In the genomic region with DNA sequence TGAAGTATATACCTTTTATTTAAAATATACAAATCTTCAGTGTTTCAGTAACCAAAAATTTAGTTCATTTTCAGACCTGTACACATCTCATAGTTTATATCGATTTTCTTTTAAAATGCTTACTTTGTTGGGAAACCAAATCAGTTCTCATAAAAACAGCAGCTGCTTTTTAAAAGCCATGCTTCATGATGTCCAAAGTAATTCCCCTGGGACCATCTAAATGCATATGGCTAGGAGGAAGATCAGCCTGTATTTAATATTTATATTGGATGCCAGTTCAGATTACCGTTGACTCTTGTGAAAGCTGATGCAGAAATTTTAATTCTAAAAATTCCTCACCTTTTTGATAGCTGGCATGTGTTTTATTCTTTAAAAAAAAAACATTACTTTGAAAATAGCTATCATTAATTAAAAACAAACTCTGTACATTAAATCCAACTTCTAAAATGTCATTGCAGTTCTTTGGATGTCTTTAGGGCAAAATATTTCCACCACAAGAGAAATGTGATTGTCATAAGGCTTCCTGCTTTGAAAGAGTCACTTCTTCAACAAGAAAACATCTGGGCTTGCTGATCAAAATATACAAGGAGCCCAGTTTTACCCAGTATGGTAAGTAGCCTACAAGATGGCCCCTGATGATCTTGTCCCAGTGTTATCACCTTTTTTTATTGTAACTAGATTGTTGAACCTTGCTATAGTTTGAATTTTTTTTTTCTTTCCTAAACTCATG, we compare ENCODE assay signal across 33 cellular contexts.
"Had no signal": no experiment of that assay in that cellular context is flagged by ENCODE, and none has a peak within 500 bp of the region (broad histone marks: within the 10 kb centered on the region; RNA-seq: fewer than 3 reads in every experiment).

No MANE protein-coding gene starts in this region.

- H3K27me3 ChIP-seq: brain microvascular endothelial cell, gastrocnemius medialis, hepatocyte, neural progenitor cell, right atrium auricular region, stomach, thyroid gland, upper lobe of right lung had no signal

- H3K4me3 Mint-ChIP-seq: activated CD4-positive, alpha-beta memory T cell treated with anti-CD3 and anti-CD28 coated beads, Interleukin-2, amount 10 ng/mL, durations not matched to agents 7 days and 5 days; activated CD4-positive, alpha-beta T cell treated with anti-CD3 and anti-CD28 coated beads, Interleukin-2, amount 10 ng/mL, durations not matched to agents 7 days and 5 days; activated T-cell treated with anti-CD3 and anti-CD28 coated beads, Interleukin-2, amount 50 U/mL, for 24 hours; activated T-helper 17 cell treated with anti-CD3 and anti-CD28 coated beads, Interleukin-2, amount 50 U/mL, for 72 hours; natural killer cell; neural progenitor cell; stimulated activated naive B cell treated with anti-CD40 and anti-IgM and Interleukin-4, amounts not matched to agents 10 μg/mL and 1 μg/mL and 100 μg/mL, for 72 hours; WTC11 had no signal

- H3K4me3 ChIP-seq: coronary artery, dorsolateral prefrontal cortex, gastrocnemius medialis, hepatocyte, left ventricle myocardium inferior, lung, neural progenitor cell, psoas muscle, right atrium auricular region, smooth muscle cell, stomach, thyroid gland, upper lobe of right lung had no signal

- ATAC-seq: activated T-helper 17 cell treated with anti-CD3 and anti-CD28 coated beads, Interleukin-2, amount 50 U/mL, for 72 hours; gastrocnemius medialis; natural killer cell; psoas muscle; stimulated activated naive B cell treated with anti-CD40 and anti-IgM and Interleukin-4, amounts not matched to agents 10 μg/mL and 1 μg/mL and 100 μg/mL, for 72 hours; upper lobe of right lung; WTC11 had no signal

- H3K4me1 ChIP-seq: gastrocnemius medialis, left ventricle myocardium inferior, neural progenitor cell, parathyroid adenoma, psoas muscle, right atrium auricular region, stomach, thyroid gland, upper lobe of right lung had no signal

- H3K27ac ChIP-seq: brain microvascular endothelial cell, coronary artery, dorsolateral prefrontal cortex, gastrocnemius medialis, hepatocyte, left ventricle myocardium inferior, neural progenitor cell, parathyroid adenoma, psoas muscle, right atrium auricular region, stomach, thyroid gland, upper lobe of right lung had no signal

- H3K36me3 ChIP-seq: brain microvascular endothelial cell, gastrocnemius medialis, left ventricle myocardium inferior, neural progenitor cell, right atrium auricular region, stomach, thyroid gland, upper lobe of right lung had no signal

- H3K36me3 Mint-ChIP-seq: neural progenitor cell; stimulated activated naive B cell treated with anti-CD40 and anti-IgM and Interleukin-4, amounts not matched to agents 10 μg/mL and 1 μg/mL and 100 μg/mL, for 72 hours; WTC11 had no signal

- H3K27me3 Mint-ChIP-seq: activated CD4-positive, alpha-beta memory T cell treated with anti-CD3 and anti-CD28 coated beads, Interleukin-2, amount 10 ng/mL, durations not matched to agents 7 days and 5 days; activated CD4-positive, alpha-beta T cell treated with anti-CD3 and anti-CD28 coated beads, Interleukin-2, amount 10 ng/mL, durations not matched to agents 7 days and 5 days; activated T-cell treated with anti-CD3 and anti-CD28 coated beads, Interleukin-2, amount 50 U/mL, for 24 hours; activated T-helper 17 cell treated with anti-CD3 and anti-CD28 coated beads, Interleukin-2, amount 50 U/mL, for 72 hours; stimulated activated naive B cell treated with anti-CD40 and anti-IgM and Interleukin-4, amounts not matched to agents 10 μg/mL and 1 μg/mL and 100 μg/mL, for 72 hours had no signal

- H3K9me3 Mint-ChIP-seq: activated CD4-positive, alpha-beta T cell treated with anti-CD3 and anti-CD28 coated beads, Interleukin-2, amount 10 ng/mL, durations not matched to agents 7 days and 5 days; neural progenitor cell; stimulated activated naive B cell treated with anti-CD40 and anti-IgM and Interleukin-4, amounts not matched to agents 10 μg/mL and 1 μg/mL and 100 μg/mL, for 72 hours had no signal

- DNase-seq: activated CD4-positive, alpha-beta memory T cell treated with anti-CD3 and anti-CD28 coated beads, Interleukin-2, amount 10 ng/mL, durations not matched to agents 7 days and 5 days; activated CD4-positive, alpha-beta T cell treated with anti-CD3 and anti-CD28 coated beads for 1 hour; activated CD4-positive, alpha-beta T cell treated with anti-CD3 and anti-CD28 coated beads, Interleukin-2, amount 10 ng/mL, durations not matched to agents 7 days and 5 days; activated CD8-positive, alpha-beta memory T cell treated with anti-CD3 and anti-CD28 coated beads, Interleukin-2, amount 50 U/mL, for 48 hours; activated gamma-delta T cell treated with Interleukin-2 at 50 U/mL for 16 hours; activated naive CD4-positive, alpha-beta T cell treated with anti-CD3 and anti-CD28 coated beads, Interleukin-2, amount 50 U/mL, for 16 hours; activated T-cell treated with anti-CD3 and anti-CD28 coated beads, Interleukin-2, amount 50 U/mL, for 24 hours; amniotic stem cell; brain microvascular endothelial cell; dorsolateral prefrontal cortex; effector memory CD4-positive, alpha-beta T cell; gastrocnemius medialis; islet precursor cell; left ventricle myocardium inferior; mesendoderm; natural killer cell; occipital lobe; psoas muscle; stimulated activated CD4-positive, alpha-beta T cell treated with anti-CD3 and anti-CD28 coated beads, Interleukin-15, amount 100 ng/mL, for 24 hours; stimulated activated CD4-positive, alpha-beta T cell treated with anti-CD3 and anti-CD28 coated beads, Interleukin-2, amount 100 ng/mL, for 24 hours; stimulated activated naive B cell treated with anti-CD40 and anti-IgM and Interleukin-4, amounts not matched to agents 10 μg/mL and 1 μg/mL and 100 μg/mL, for 72 hours; stomach; thyroid gland; upper lobe of right lung had no signal

- H3K27ac Mint-ChIP-seq: activated CD4-positive, alpha-beta memory T cell treated with anti-CD3 and anti-CD28 coated beads, Interleukin-2, amount 10 ng/mL, durations not matched to agents 7 days and 5 days; activated CD4-positive, alpha-beta T cell treated with anti-CD3 and anti-CD28 coated beads, Interleukin-2, amount 10 ng/mL, durations not matched to agents 7 days and 5 days; activated T-cell treated with anti-CD3 and anti-CD28 coated beads, Interleukin-2, amount 50 U/mL, for 24 hours; activated T-helper 17 cell treated with anti-CD3 and anti-CD28 coated beads, Interleukin-2, amount 50 U/mL, for 72 hours; natural killer cell; neural progenitor cell; stimulated activated naive B cell treated with anti-CD40 and anti-IgM and Interleukin-4, amounts not matched to agents 10 μg/mL and 1 μg/mL and 100 μg/mL, for 72 hours; WTC11 had no signal

- H3K9me3 ChIP-seq: gastrocnemius medialis, left ventricle myocardium inferior, psoas muscle, right atrium auricular region, stomach, thyroid gland, upper lobe of right lung had no signal

- H3K4me1 Mint-ChIP-seq: activated CD4-positive, alpha-beta memory T cell treated with anti-CD3 and anti-CD28 coated beads, Interleukin-2, amount 10 ng/mL, durations not matched to agents 7 days and 5 days; activated CD4-positive, alpha-beta T cell treated with anti-CD3 and anti-CD28 coated beads, Interleukin-2, amount 10 ng/mL, durations not matched to agents 7 days and 5 days; activated T-helper 17 cell treated with anti-CD3 and anti-CD28 coated beads, Interleukin-2, amount 50 U/mL, for 72 hours; natural killer cell; neural progenitor cell; stimulated activated naive B cell treated with anti-CD40 and anti-IgM and Interleukin-4, amounts not matched to agents 10 μg/mL and 1 μg/mL and 100 μg/mL, for 72 hours had no signal
